ENCODE assay signal across 15 cellular contexts in genomic region chr6:40792183-40792582, GRCh38.
DNase-seq lines count a peak whose midpoint lies in the region; ATAC-seq and TF ChIP-seq lines count a peak whose summit lies in the region.
"Had no signal": no experiment of that assay in that cellular context is flagged by ENCODE, and none has a peak within 500 bp of the region (broad histone marks: within the 10 kb centered on the region; RNA-seq: fewer than 3 reads in every experiment).

No MANE protein-coding gene starts in this region.

- no peak overlapping the region for H3K4me3 ChIP-seq in esophagus squamous epithelium
- H3K4me3 ChIP-seq: A549 had no signal

- DNase-seq in activated CD4-positive, alpha-beta T cell treated with anti-CD3 and anti-CD28 coated beads for 36 hours: peak; percentile 9
- DNase-seq in activated CD4-positive, alpha-beta T cell treated with anti-CD3 and anti-CD28 coated beads for 4 hours: no peak
- DNase-seq in activated naive CD4-positive, alpha-beta T cell treated with anti-CD3 and anti-CD28 coated beads for 36 hours: peak; percentile 16
- DNase-seq in activated naive CD4-positive, alpha-beta T cell (lab: John Stamatoyannopoulos, UW): no peak
- DNase-seq in esophagus squamous epithelium (lab: John Stamatoyannopoulos, UW): no peak
- DNase-seq in hepatic stellate cell (ENCODE audit: low spot score): no peak
- no peak for DNase-seq in T-helper 9 cell
- DNase-seq: AML-193; Caco-2; CD4-positive, alpha-beta T cell; H9 had no signal

- H3K9me3 Mint-ChIP-seq in activated CD4-positive, alpha-beta T cell treated with anti-CD3 and anti-CD28 coated beads for 36 hours (ENCODE audit: low read depth): no peaks in the 10 kb centered on the region
- no peaks in the 10 kb centered on the region for H3K9me3 Mint-ChIP-seq in activated naive CD4-positive, alpha-beta T cell treated with anti-CD3 and anti-CD28 coated beads for 36 hours
- peaks cover 5% of the 10 kb centered on the region for H3K9me3 Mint-ChIP-seq in T-helper 1 cell treated with Interleukin-12 subunit alpha and Interleukin-12 subunit beta and Interleukin-4 antibody, amounts not matched to agents 30 μg/mL and 1 μg/mL, for 36 hours
- H3K9me3 Mint-ChIP-seq: CD4-positive, alpha-beta T cell; H9 had no signal

- peaks cover 40% of the 10 kb centered on the region for H3K4me1 Mint-ChIP-seq in activated CD4-positive, alpha-beta T cell treated with anti-CD3 and anti-CD28 coated beads for 36 hours
- peaks cover 34% of the 10 kb centered on the region for H3K4me1 Mint-ChIP-seq in activated naive CD4-positive, alpha-beta T cell treated with anti-CD3 and anti-CD28 coated beads for 36 hours (ENCODE audit: low read depth)
- H3K4me1 Mint-ChIP-seq in T-helper 1 cell treated with Interleukin-12 subunit alpha and Interleukin-12 subunit beta and Interleukin-4 antibody, amounts not matched to agents 30 μg/mL and 1 μg/mL, for 36 hours (ENCODE audit: low read depth): peaks cover 42% of the 10 kb centered on the region

- no peaks in the 10 kb centered on the region for H3K9me3 ChIP-seq in esophagus squamous epithelium
- H3K9me3 ChIP-seq: A549, Caco-2 had no signal

- no peak overlapping the region for H3K4me3 Mint-ChIP-seq in activated CD4-positive, alpha-beta T cell treated with anti-CD3 and anti-CD28 coated beads for 36 hours
- no peak overlapping the region for H3K4me3 Mint-ChIP-seq in activated naive CD4-positive, alpha-beta T cell treated with anti-CD3 and anti-CD28 coated beads for 36 hours
- no peak overlapping the region for H3K4me3 Mint-ChIP-seq in T-helper 1 cell treated with Interleukin-12 subunit alpha and Interleukin-12 subunit beta and Interleukin-4 antibody, amounts not matched to agents 30 μg/mL and 1 μg/mL, for 36 hours
- H3K4me3 Mint-ChIP-seq: CD4-positive, alpha-beta T cell; H9 had no signal

- ATAC-seq in activated CD4-positive, alpha-beta T cell treated with anti-CD3 and anti-CD28 coated beads for 36 hours: peak; percentile 59
- ATAC-seq: A549 had no signal

- CTCF ChIA-PET in activated CD4-positive, alpha-beta T cell treated with anti-CD3 and anti-CD28 coated beads for 36 hours (lab: Charles Lee): no interaction called here
- CTCF ChIA-PET in activated naive CD4-positive, alpha-beta T cell treated with anti-CD3 and anti-CD28 coated beads for 36 hours (lab: Charles Lee): no interaction called here

- no peaks in the 10 kb centered on the region for H3K36me3 ChIP-seq in esophagus squamous epithelium

- H3K4me1 ChIP-seq in esophagus squamous epithelium: peaks cover 24 to 95% (median 49%) of the 10 kb centered on the region in 3 donors
- H3K4me1 ChIP-seq: A549, Caco-2 had no signal

- H3K27me3 Mint-ChIP-seq in activated CD4-positive, alpha-beta T cell treated with anti-CD3 and anti-CD28 coated beads for 36 hours: no peaks in the 10 kb centered on the region
- no peaks in the 10 kb centered on the region for H3K27me3 Mint-ChIP-seq in activated naive CD4-positive, alpha-beta T cell treated with anti-CD3 and anti-CD28 coated beads for 36 hours (ENCODE audit: low read depth)
- H3K27me3 Mint-ChIP-seq in T-helper 1 cell treated with Interleukin-12 subunit alpha and Interleukin-12 subunit beta and Interleukin-4 antibody, amounts not matched to agents 30 μg/mL and 1 μg/mL, for 36 hours (ENCODE audit: low read depth): no peaks in the 10 kb centered on the region
- H3K27me3 Mint-ChIP-seq: CD4-positive, alpha-beta T cell had no signal

- H3K27ac Mint-ChIP-seq in activated CD4-positive, alpha-beta T cell treated with anti-CD3 and anti-CD28 coated beads for 36 hours: no peak overlapping the region
- no peak overlapping the region for H3K27ac Mint-ChIP-seq in activated naive CD4-positive, alpha-beta T cell treated with anti-CD3 and anti-CD28 coated beads for 36 hours
- H3K27ac Mint-ChIP-seq in T-helper 1 cell treated with Interleukin-12 subunit alpha and Interleukin-12 subunit beta and Interleukin-4 antibody, amounts not matched to agents 30 μg/mL and 1 μg/mL, for 36 hours: peak overlapping the region; percentile 72
- H3K27ac Mint-ChIP-seq: CD4-positive, alpha-beta T cell; H9 had no signal

- 75 to 85% methylated on average over 1 to 2 of the region's 2 CpGs for WGBS in esophagus squamous epithelium, 2 donors

- H3K27me3 ChIP-seq in esophagus squamous epithelium: no peaks in the 10 kb centered on the region

- POLR2A ChIA-PET in activated CD4-positive, alpha-beta T cell treated with anti-CD3 and anti-CD28 coated beads for 36 hours (lab: Charles Lee): interaction anchor here (1.2 kb wide), 1 partner anchor 27 kb away, joined by 4 read pairs; no protein-coding TSS in a partner anchor

- peak overlapping the region in 3 of 4 donors; percentile 65 to 83 (median 66) for H3K27ac ChIP-seq in esophagus squamous epithelium
- H3K27ac ChIP-seq: 22Rv1, A549, C4-2B had no signal

- TF ChIP-seq POLR2A in esophagus squamous epithelium (IDR thresholded peaks at IDR 0.05): no peak

- intact Hi-C loops in activated CD4-positive, alpha-beta T cell treated with anti-CD3 and anti-CD28 coated beads for 36 hours (cut with DNase I, micrococcal nuclease): no loop called here
- intact Hi-C loops in activated naive CD4-positive, alpha-beta T cell treated with anti-CD3 and anti-CD28 coated beads for 36 hours (cut with micrococcal nuclease): no loop called here
- intact Hi-C loops in esophagus squamous epithelium (cut with DNase I): no loop called here

- no peak for TF ChIP-seq CTCF in esophagus squamous epithelium (IDR thresholded peaks at IDR 0.05)

- H3K36me3 Mint-ChIP-seq in activated CD4-positive, alpha-beta T cell treated with anti-CD3 and anti-CD28 coated beads for 36 hours (ENCODE audit: low read depth): no peaks in the 10 kb centered on the region
- no peaks in the 10 kb centered on the region for H3K36me3 Mint-ChIP-seq in activated naive CD4-positive, alpha-beta T cell treated with anti-CD3 and anti-CD28 coated beads for 36 hours (ENCODE audit: low read depth)
- H3K36me3 Mint-ChIP-seq in T-helper 1 cell treated with Interleukin-12 subunit alpha and Interleukin-12 subunit beta and Interleukin-4 antibody, amounts not matched to agents 30 μg/mL and 1 μg/mL, for 36 hours (ENCODE audit: low read depth): peaks cover 6% of the 10 kb centered on the region

Comparison
In these comparisons a context has a peak if more than half of its experiments do, and no peak if none do; other contexts are left out.
1. DNase-seq: peak in activated CD4-positive, alpha-beta T cell treated with anti-CD3 and anti-CD28 coated beads for 36 hours (single experiment) and activated naive CD4-positive, alpha-beta T cell treated with anti-CD3 and anti-CD28 coated beads for 36 hours (single experiment); none in activated CD4-positive, alpha-beta T cell treated with anti-CD3 and anti-CD28 coated beads for 4 hours (0 of 2), activated naive CD4-positive, alpha-beta T cell (0 of 4), esophagus squamous epithelium (single experiment), hepatic stellate cell (single experiment) and T-helper 9 cell (single experiment).